8 cellular contexts compared by ENCODE assay signal in genomic region chr11:117443269-117444186, GRCh38.
DNase-seq lines count a peak whose midpoint lies in the region; ATAC-seq and TF ChIP-seq lines count a peak whose summit lies in the region.

No MANE protein-coding gene starts in this region.

- no peaks in the 10 kb centered on the region for H3K36me3 ChIP-seq in iPS DF 6.9 (ENCODE audit: control insufficient read depth, insufficient read depth, low read length)

- no peaks in the 10 kb centered on the region for H3K9me3 ChIP-seq in iPS DF 6.9 (ENCODE audit: control insufficient read depth, insufficient read depth, low read length)

- no CpG with 5 or more reads among the region's 38 CpGs for WGBS in iPS DF 6.9 (ENCODE audit: insufficient coverage, insufficient read length)

- no peaks in the 10 kb centered on the region for H3K27me3 ChIP-seq in iPS DF 6.9 (ENCODE audit: control insufficient read depth, insufficient read depth, low read length)

- no peak overlapping the region for H3K27ac Mint-ChIP-seq in activated naive CD8-positive, alpha-beta T cell treated with anti-CD3 and anti-CD28 coated beads, Interleukin-2, amount 10 ng/mL, durations not matched to agents 7 days and 5 days

- peaks cover 3% of the 10 kb centered on the region for H3K4me1 ChIP-seq in iPS DF 6.9 (ENCODE audit: control insufficient read depth, insufficient read depth, low read length)

- H3K4me3 Mint-ChIP-seq in activated naive CD8-positive, alpha-beta T cell treated with anti-CD3 and anti-CD28 coated beads, Interleukin-2, amount 10 ng/mL, durations not matched to agents 7 days and 5 days = no peak overlapping the region

- POLR2A ChIA-PET in activated naive CD8-positive, alpha-beta T cell treated with anti-CD3 and anti-CD28 coated beads, Interleukin-2, amount 10 ng/mL, durations not matched to agents 7 days and 5 days (lab: Charles Lee) = no interaction called here

- TF ChIP-seq POLR2A in NB4 (IDR thresholded peaks at IDR 0.05; ENCODE audit: extremely low read depth, insufficient read length) = no peak

- ATAC-seq in activated naive CD8-positive, alpha-beta T cell treated with anti-CD3 and anti-CD28 coated beads, Interleukin-2, amount 10 ng/mL, durations not matched to agents 7 days and 5 days (ENCODE audit: low read depth) = peak; percentile 45
- peak; percentile 48 for ATAC-seq in stimulated activated naive CD8-positive, alpha-beta T cell treated with anti-CD3 and anti-CD28 coated beads, Interleukin-15, Interleukin-2, amounts not matched to agents 100 U/mL and 50 U/mL, for 24 hours
- no peak for ATAC-seq in GM18861 (IDR thresholded peaks at IDR 0.05; ENCODE audit: unreplicated experiment)
- ATAC-seq in HG03025 (IDR thresholded peaks at IDR 0.05; ENCODE audit: low FRiP score, unreplicated experiment) = no peak

- no peaks in the 10 kb centered on the region for H3K36me3 Mint-ChIP-seq in activated naive CD8-positive, alpha-beta T cell treated with anti-CD3 and anti-CD28 coated beads, Interleukin-2, amount 10 ng/mL, durations not matched to agents 7 days and 5 days

- H3K4me1 Mint-ChIP-seq in activated naive CD8-positive, alpha-beta T cell treated with anti-CD3 and anti-CD28 coated beads, Interleukin-2, amount 10 ng/mL, durations not matched to agents 7 days and 5 days = no peaks in the 10 kb centered on the region

- no peak overlapping the region for H3K27ac ChIP-seq in iPS DF 6.9 (ENCODE audit: low read length)

- no peaks in the 10 kb centered on the region for H3K9me3 Mint-ChIP-seq in activated naive CD8-positive, alpha-beta T cell treated with anti-CD3 and anti-CD28 coated beads, Interleukin-2, amount 10 ng/mL, durations not matched to agents 7 days and 5 days

- TF ChIP-seq CTCF in NB4 (IDR thresholded peaks at IDR 0.05; ENCODE audit: low read depth, low read length) = peak; percentile 58

- H3K27me3 Mint-ChIP-seq in activated naive CD8-positive, alpha-beta T cell treated with anti-CD3 and anti-CD28 coated beads, Interleukin-2, amount 10 ng/mL, durations not matched to agents 7 days and 5 days = peaks cover 24% of the 10 kb centered on the region

- no peak overlapping the region for H3K4me3 ChIP-seq in NB4 (ENCODE audit: low read depth, low read length)
- no peak overlapping the region for H3K4me3 ChIP-seq in iPS DF 6.9 (ENCODE audit: low read length)

- DNase-seq in NCI-H345 (lab: John Stamatoyannopoulos, UW) (peak; percentile 38), NCI-H345 treated with DMSO at 0.1 percent for 48 hours (lab: John Stamatoyannopoulos, UW; ENCODE audit: unreplicated experiment) (no peak), NB4 (ENCODE audit: low read depth) (peak; percentile 53), iPS DF 6.9 (ENCODE audit: low read depth, low spot score) (peak; percentile 43)
- no peak for DNase-seq in activated naive CD8-positive, alpha-beta T cell treated with anti-CD3 and anti-CD28 coated beads, Interleukin-2, amount 10 ng/mL, durations not matched to agents 7 days and 5 days
- DNase-seq in stimulated activated naive CD8-positive, alpha-beta T cell treated with anti-CD3 and anti-CD28 coated beads, Interleukin-15, Interleukin-2, amounts not matched to agents 100 U/mL and 50 U/mL, for 24 hours = peak; percentile 22

Comparison
In these comparisons a context has a peak if more than half of its experiments do, and no peak if none do; other contexts are left out.
1. DNase-seq: peak in NCI-H345 (single experiment), NB4 (single experiment), iPS DF 6.9 (single experiment) and stimulated activated naive CD8-positive, alpha-beta T cell treated with anti-CD3 and anti-CD28 coated beads, Interleukin-15, Interleukin-2, amounts not matched to agents 100 U/mL and 50 U/mL, for 24 hours (single experiment); none in NCI-H345 treated with DMSO at 0.1 percent for 48 hours (single experiment) and activated naive CD8-positive, alpha-beta T cell treated with anti-CD3 and anti-CD28 coated beads, Interleukin-2, amount 10 ng/mL, durations not matched to agents 7 days and 5 days (single experiment).
2. ATAC-seq: peak in activated naive CD8-positive, alpha-beta T cell treated with anti-CD3 and anti-CD28 coated beads, Interleukin-2, amount 10 ng/mL, durations not matched to agents 7 days and 5 days (single experiment) and stimulated activated naive CD8-positive, alpha-beta T cell treated with anti-CD3 and anti-CD28 coated beads, Interleukin-15, Interleukin-2, amounts not matched to agents 100 U/mL and 50 U/mL, for 24 hours (single experiment); none in GM18861 (single experiment) and HG03025 (single experiment).